Comparison of ENCODE assay signal across 10 cellular contexts in genomic region chr14:68513838-68514610, GRCh38.
DNase-seq lines count a peak whose midpoint lies in the region; ATAC-seq and TF ChIP-seq lines count a peak whose summit lies in the region.
"Had no signal": no experiment of that assay in that cellular context is flagged by ENCODE, and none has a peak within 500 bp of the region (broad histone marks: within the 10 kb centered on the region; RNA-seq: fewer than 3 reads in every experiment).

No MANE protein-coding gene starts in this region.

- no peak overlapping the region for H2BK15ac ChIP-seq in mesendoderm (replicated peaks; ENCODE audit: low read depth)

- H3K9ac ChIP-seq in mesendoderm (ENCODE audit: low read length): no peak overlapping the region

- H3K27ac ChIP-seq in mesendoderm (ENCODE audit: low read depth, low read length): no peak overlapping the region

- no peak overlapping the region for H2AK5ac ChIP-seq in mesendoderm (ENCODE audit: low read length)

- no peak overlapping the region for H2BK120ac ChIP-seq in mesendoderm (ENCODE audit: low read depth, low read length)

- H3K9me3 Mint-ChIP-seq in CD14-positive monocyte: peaks cover 0 to 2% (median 0%) of the 10 kb centered on the region in 7 donors

- WGBS in mesendoderm (ENCODE audit: extremely low coverage, insufficient coverage, low lambda C conversion rate): no CpG with 5 or more reads among the region's 12 CpGs

- CTCF ChIA-PET in HEK293T (lab: Yijun Ruan, JAX): no interaction called here

- H3K4me3 Mint-ChIP-seq in CD14-positive monocyte: no peak overlapping the region

- peaks cover 3 to 4% (median 3%) of the 10 kb centered on the region in 3 donors for H3K27me3 Mint-ChIP-seq in CD14-positive monocyte (ENCODE audit: low read depth in 3 of 3)

- peak; percentile 61 for ATAC-seq in GM19467 (IDR thresholded peaks at IDR 0.05; ENCODE audit: unreplicated experiment)
- ATAC-seq in HG03354 (IDR thresholded peaks at IDR 0.05; ENCODE audit: poor library complexity, severe bottlenecking, unreplicated experiment): peak; percentile 81

- intact Hi-C loops in CD14-positive monocyte (cut with micrococcal nuclease): no loop called here

- no peak overlapping the region for H3K4me3 ChIP-seq in mesendoderm (ENCODE audit: low read length)

- no peaks in the 10 kb centered on the region for H3K79me2 ChIP-seq in mesendoderm (ENCODE audit: control insufficient read depth, insufficient read depth, low read length)

- H3K4ac ChIP-seq in mesendoderm (ENCODE audit: low read depth, low read length): no peak overlapping the region

- H3K79me1 ChIP-seq in mesendoderm (ENCODE audit: low read length): no peaks in the 10 kb centered on the region

- H3K36me3 ChIP-seq in mesendoderm (ENCODE audit: control insufficient read depth, insufficient read depth, low read length): no peaks in the 10 kb centered on the region

- no peaks in the 10 kb centered on the region for H3K36me3 Mint-ChIP-seq in CD14-positive monocyte

- no peak overlapping the region for H3K23ac ChIP-seq in mesendoderm (ENCODE audit: low read length)

- no peak overlapping the region for H3K18ac ChIP-seq in mesendoderm (ENCODE audit: low read length)

- H3K27me3 ChIP-seq in mesendoderm (ENCODE audit: insufficient read depth, low read length, poor library complexity): no peaks in the 10 kb centered on the region

- H4K8ac ChIP-seq in mesendoderm (ENCODE audit: low read depth, low read length): no peak overlapping the region

- no peak for TF ChIP-seq CTCF in CD14-positive monocyte (IDR thresholded peaks at IDR 0.05)

- POLR2A ChIA-PET in HEK293T (lab: Yijun Ruan, JAX): no interaction called here

- DNase-seq in CD14-positive monocyte (ENCODE audit: low spot score) (no peak), germinal center (ENCODE audit: low spot score) (peak; percentile 80), DMS53 (lab: John Stamatoyannopoulos, UW) (no peak), mesendoderm (no peak), HEK293T (ENCODE audit: extremely low spot score) (no peak)
- DNase-seq in activated CD4-positive, CD25-positive, alpha-beta regulatory T cell (lab: John Stamatoyannopoulos, UW): no peak
- DNase-seq: MM.1S, SW 1271 had no signal

- no peak overlapping the region for H4K5ac ChIP-seq in mesendoderm (ENCODE audit: low read length)

- H3K27ac Mint-ChIP-seq in CD14-positive monocyte: peak overlapping the region in 4 of 7 donors; percentile 24 to 63 (median 35)

- no peak overlapping the region for H3K56ac ChIP-seq in mesendoderm (ENCODE audit: low read length)

- peaks cover 19% of the 10 kb centered on the region for H3K4me1 Mint-ChIP-seq in CD14-positive monocyte

- H3K4me2 ChIP-seq in mesendoderm (ENCODE audit: low read length): no peak overlapping the region

- H2BK5ac ChIP-seq in mesendoderm (ENCODE audit: low read length): no peak overlapping the region

- no peaks in the 10 kb centered on the region for H3K4me1 ChIP-seq in mesendoderm (ENCODE audit: control insufficient read depth, low read depth, low read length)

TF ChIP-seq in HEK293T, 16 proteins besides CTCF, POLR2A, EP300 and RAD21:
- TF ChIP-seq FOXK2 (IDR thresholded peaks at IDR 0.05) (no peak), HDGF (IDR thresholded peaks at IDR 0.05; ENCODE audit: borderline replicate concordance) (no peak), CTBP1 (IDR thresholded peaks at IDR 0.05; ENCODE audit: borderline replicate concordance) (no peak), LEF1 (IDR thresholded peaks at IDR 0.05; ENCODE audit: borderline replicate concordance) (no peak), FOXA1 (IDR thresholded peaks at IDR 0.05) (no peak)
- TF ChIP-seq, protein P1, sequence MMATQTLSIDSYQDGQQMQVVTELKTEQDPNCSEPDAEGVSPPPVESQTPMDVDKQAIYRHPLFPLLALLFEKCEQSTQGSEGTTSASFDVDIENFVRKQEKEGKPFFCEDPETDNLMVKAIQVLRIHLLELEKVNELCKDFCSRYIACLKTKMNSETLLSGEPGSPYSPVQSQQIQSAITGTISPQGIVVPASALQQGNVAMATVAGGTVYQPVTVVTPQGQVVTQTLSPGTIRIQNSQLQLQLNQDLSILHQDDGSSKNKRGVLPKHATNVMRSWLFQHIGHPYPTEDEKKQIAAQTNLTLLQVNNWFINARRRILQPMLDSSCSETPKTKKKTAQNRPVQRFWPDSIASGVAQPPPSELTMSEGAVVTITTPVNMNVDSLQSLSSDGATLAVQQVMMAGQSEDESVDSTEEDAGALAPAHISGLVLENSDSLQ (IDR thresholded peaks at IDR 0.05): no peak
